Comparison of ENCODE assay signal across 1 cellular context in genomic region chr5:72065751-72066255, GRCh38.
TF ChIP-seq lines count a peak whose summit lies in the region.

No MANE protein-coding gene starts in this region.

TF ChIP-seq in HepG2, 621 proteins besides CTCF, POLR2A, EP300 and RAD21 (continued from another document):
- TF ChIP-seq ZBTB40 (IDR thresholded peaks at IDR 0.05) (no peak), ZBTB40 (CRISPR knock-in tag; IDR thresholded peaks at IDR 0.05) (no peak), MED1 (CRISPR knock-in tag; IDR thresholded peaks at IDR 0.05) (no peak), SPEN (CRISPR knock-in tag; IDR thresholded peaks at IDR 0.05; ENCODE audit: low read depth) (no peak), ZNF891 (CRISPR knock-in tag; IDR thresholded peaks at IDR 0.05) (no peak), ATF5 (CRISPR knock-in tag; IDR thresholded peaks at IDR 0.05; ENCODE audit: low read depth) (no peak), HBP1 (CRISPR knock-in tag; IDR thresholded peaks at IDR 0.05; ENCODE audit: low read depth) (no peak), XBP1 (CRISPR knock-in tag; IDR thresholded peaks at IDR 0.05) (no peak), ZFP1 (CRISPR knock-in tag; IDR thresholded peaks at IDR 0.05) (no peak)
